Comparison of ENCODE assay signal across 15 cellular contexts in genomic region chr20:21557246-21557982, GRCh38. TPM values are rescaled to one million over a fixed set of nuclear protein-coding genes. Genes with fewer than 3 reads are reported as not detected.
DNase-seq lines count a peak whose midpoint lies in the region; ATAC-seq and TF ChIP-seq lines count a peak whose summit lies in the region.
"Had no signal": no experiment of that assay in that cellular context is flagged by ENCODE, and none has a peak within 500 bp of the region (broad histone marks: within the 10 kb centered on the region; RNA-seq: fewer than 3 reads in every experiment).

No MANE protein-coding gene starts in this region.

- ATAC-seq in GM18505 (IDR thresholded peaks at IDR 0.05; ENCODE audit: unreplicated experiment), result no peak
- ATAC-seq: right cardiac atrium had no signal

- no peak overlapping the region for H3K4me3 Mint-ChIP-seq in HFFc6
- H3K4me3 Mint-ChIP-seq: activated naive CD8-positive, alpha-beta T cell had no signal

- DNase-seq in H4 (ENCODE audit: low spot score) (peak; percentile 14), T follicular helper cell (ENCODE audit: low read depth) (peak; percentile 24), cerebellar nuclear complex (lab: John Stamatoyannopoulos, UW) (no peak), HFFc6 (no peak)
- DNase-seq in activated T-cell treated with anti-CD3 and anti-CD28 coated beads, Interleukin-2, amount 50 U/mL, for 48 hours, result peak; percentile 31 to 34
- DNase-seq in stimulated activated CD4-positive, alpha-beta T cell treated with anti-CD3 and anti-CD28 coated beads, Interleukin-2, amount 100 ng/mL, for 24 hours, result peak; percentile 15 to 44
- DNase-seq: foreskin melanocyte, Karpas-422, NCI-H1694, NCI-H82, right cardiac atrium had no signal

- H3K4me1 Mint-ChIP-seq in HFFc6 (ENCODE audit: low read depth), result no peaks in the 10 kb centered on the region

- H3K27me3 Mint-ChIP-seq in HFFc6 (ENCODE audit: insufficient read depth), result peaks cover 14% of the 10 kb centered on the region
- H3K27me3 Mint-ChIP-seq: activated naive CD8-positive, alpha-beta T cell had no signal

- no peak overlapping the region for H3K27ac Mint-ChIP-seq in HFFc6
- H3K27ac Mint-ChIP-seq: activated naive CD8-positive, alpha-beta T cell had no signal

- TF ChIP-seq CTCF in HFFc6 (IDR thresholded peaks at IDR 0.05), result no peak

- no peaks in the 10 kb centered on the region for H3K36me3 Mint-ChIP-seq in HFFc6 (ENCODE audit: low read depth)
- H3K36me3 Mint-ChIP-seq: activated naive CD8-positive, alpha-beta T cell had no signal

- no peaks in the 10 kb centered on the region for H3K9me3 Mint-ChIP-seq in HFFc6

- TF ChIP-seq POLR2A in GM18505 (IDR thresholded peaks at IDR 0.05; ENCODE audit: borderline replicate concordance, extremely low read depth, insufficient read depth, insufficient read length), result no peak

RNA-seq across cellular contexts. Expression of gene NKX2-2, which starts 43.5 kb away (rescaled TPM):
- 0.56 and 1.2 TPM in 2 replicates for total RNA-seq in H4 (2014; rRNA removed; shearing (Covaris generic))
- under 1 TPM in 4 of 6 experiments, not detected in 2; 0.32 to 0.63 (median 0.44) TPM for total RNA-seq in HFFc6 (2021; fragmentation: NEBNext Ultra II Directional; extraction: Animal tissue kit (Norgen Biotek cat#: 25700))
- total RNA-seq: cardiac muscle cell, lung, right cardiac atrium had no signal

Comparison
In these comparisons a context has a peak if more than half of its experiments do, and no peak if none do; other contexts are left out.
1. DNase-seq: peak in H4 (single experiment), T follicular helper cell (single experiment), activated T-cell treated with anti-CD3 and anti-CD28 coated beads, Interleukin-2, amount 50 U/mL, for 48 hours (2 of 2) and stimulated activated CD4-positive, alpha-beta T cell treated with anti-CD3 and anti-CD28 coated beads, Interleukin-2, amount 100 ng/mL, for 24 hours (2 of 2); none in cerebellar nuclear complex (0 of 2) and HFFc6 (single experiment).